In genomic region chr17:3762922-3763776, GRCh38 we compare ENCODE assay signal across 8 cellular contexts. TPM values are rescaled to one million over a fixed set of nuclear protein-coding genes. Genes with fewer than 3 reads are reported as not detected.
DNase-seq lines count a peak whose midpoint lies in the region; ATAC-seq and TF ChIP-seq lines count a peak whose summit lies in the region.

No MANE protein-coding gene starts in this region.

- intact Hi-C loops in tibial artery (cut with DNase I; ENCODE audit: low total_unique reads), result no loop called here

- H3K9me3 Mint-ChIP-seq in activated naive CD8-positive, alpha-beta T cell treated with anti-CD3 and anti-CD28 coated beads, Interleukin-2, amount 10 ng/mL, durations not matched to agents 7 days and 5 days, result peaks cover 11% of the 10 kb centered on the region

- peaks cover 45% of the 10 kb centered on the region for H3K4me1 Mint-ChIP-seq in activated naive CD8-positive, alpha-beta T cell treated with anti-CD3 and anti-CD28 coated beads, Interleukin-2, amount 10 ng/mL, durations not matched to agents 7 days and 5 days

- H3K27ac ChIP-seq in tibial artery, result no peak overlapping the region

- POLR2A ChIA-PET in activated naive CD8-positive, alpha-beta T cell treated with anti-CD3 and anti-CD28 coated beads, Interleukin-2, amount 10 ng/mL, durations not matched to agents 7 days and 5 days (lab: Charles Lee), result interaction anchor here (0.6 to 1.8 kb wide), 4 partner anchors 12 to 405 kb away, joined by 3 to 17 read pairs (median 4); no protein-coding TSS in a partner anchor

- peak overlapping the region; percentile 79 for H3K4me3 Mint-ChIP-seq in activated naive CD8-positive, alpha-beta T cell treated with anti-CD3 and anti-CD28 coated beads, Interleukin-2, amount 10 ng/mL, durations not matched to agents 7 days and 5 days

- peak overlapping the region; percentile 96 for H3K27ac Mint-ChIP-seq in activated naive CD8-positive, alpha-beta T cell treated with anti-CD3 and anti-CD28 coated beads, Interleukin-2, amount 10 ng/mL, durations not matched to agents 7 days and 5 days

- H3K27me3 Mint-ChIP-seq in activated naive CD8-positive, alpha-beta T cell treated with anti-CD3 and anti-CD28 coated beads, Interleukin-2, amount 10 ng/mL, durations not matched to agents 7 days and 5 days, result peaks cover 7% of the 10 kb centered on the region

- TF ChIP-seq CTCF in tibial artery (IDR thresholded peaks at IDR 0.05), result no peak

- H3K9me3 ChIP-seq in tibial artery, result peaks cover 0 to 9% (median 9%) of the 10 kb centered on the region in 3 donors

- no peaks in the 10 kb centered on the region for H3K4me1 ChIP-seq in tibial artery

- H3K27me3 ChIP-seq in tibial artery, result peaks cover 0 to 18% of the 10 kb centered on the region in 2 donors

- H3K4me3 ChIP-seq in tibial artery, result no peak overlapping the region

- DNase-seq in Daoy (ENCODE audit: low read depth) (peak; percentile 72), UCSD-AML1 (lab: John Stamatoyannopoulos, UW; ENCODE audit: unreplicated experiment) (no peak), tibial artery (no peak)
- DNase-seq in activated naive CD8-positive, alpha-beta T cell treated with anti-CD3 and anti-CD28 coated beads, Interleukin-2, amount 10 ng/mL, durations not matched to agents 7 days and 5 days, result no peak

- H3K36me3 ChIP-seq in tibial artery, result no peaks in the 10 kb centered on the region

- H3K36me3 Mint-ChIP-seq in activated naive CD8-positive, alpha-beta T cell treated with anti-CD3 and anti-CD28 coated beads, Interleukin-2, amount 10 ng/mL, durations not matched to agents 7 days and 5 days, result peaks cover 13% of the 10 kb centered on the region

- ATAC-seq in GM19035 (IDR thresholded peaks at IDR 0.05; ENCODE audit: unreplicated experiment), result peak; percentile 70
- peak; percentile 62 for ATAC-seq in HG03439 (IDR thresholded peaks at IDR 0.05; ENCODE audit: unreplicated experiment)
- ATAC-seq in activated naive CD8-positive, alpha-beta T cell treated with anti-CD3 and anti-CD28 coated beads, Interleukin-2, amount 10 ng/mL, durations not matched to agents 7 days and 5 days (ENCODE audit: low read depth), result peak; percentile 56
- ATAC-seq in GM19397 (IDR thresholded peaks at IDR 0.05; ENCODE audit: unreplicated experiment), result no peak
- no peak for ATAC-seq in HG02623 (IDR thresholded peaks at IDR 0.05; ENCODE audit: unreplicated experiment)

RNA-seq across cellular contexts. Expression of gene ITGAE, which starts 37.8 kb away (rescaled TPM):
- 47.0 and 56.9 TPM in 2 replicates for total RNA-seq in Daoy (2014; rRNA removed; shearing (Covaris generic))
- 10 to 100 TPM; 48.1 to 52.0 TPM for total RNA-seq in activated naive CD8-positive, alpha-beta T cell treated with anti-CD3 and anti-CD28 coated beads, Interleukin-2, amount 10 ng/mL, durations not matched to agents 7 days and 5 days

RNA-seq across cellular contexts. Expression of gene HASPIN, which starts 39.4 kb away (rescaled TPM):
- total RNA-seq in Daoy (2014; rRNA removed; shearing (Covaris generic)), result 11.0 and 12.7 TPM in 2 replicates
- 10 to 100 TPM; 17.5 to 21.4 TPM for total RNA-seq in activated naive CD8-positive, alpha-beta T cell treated with anti-CD3 and anti-CD28 coated beads, Interleukin-2, amount 10 ng/mL, durations not matched to agents 7 days and 5 days

Comparison
In these comparisons a context has a peak if more than half of its experiments do, and no peak if none do; other contexts are left out.
1. ATAC-seq: peak in GM19035 (single experiment), HG03439 (single experiment) and activated naive CD8-positive, alpha-beta T cell treated with anti-CD3 and anti-CD28 coated beads, Interleukin-2, amount 10 ng/mL, durations not matched to agents 7 days and 5 days (single experiment); none in GM19397 (single experiment) and HG02623 (single experiment).